In the genomic region with DNA sequence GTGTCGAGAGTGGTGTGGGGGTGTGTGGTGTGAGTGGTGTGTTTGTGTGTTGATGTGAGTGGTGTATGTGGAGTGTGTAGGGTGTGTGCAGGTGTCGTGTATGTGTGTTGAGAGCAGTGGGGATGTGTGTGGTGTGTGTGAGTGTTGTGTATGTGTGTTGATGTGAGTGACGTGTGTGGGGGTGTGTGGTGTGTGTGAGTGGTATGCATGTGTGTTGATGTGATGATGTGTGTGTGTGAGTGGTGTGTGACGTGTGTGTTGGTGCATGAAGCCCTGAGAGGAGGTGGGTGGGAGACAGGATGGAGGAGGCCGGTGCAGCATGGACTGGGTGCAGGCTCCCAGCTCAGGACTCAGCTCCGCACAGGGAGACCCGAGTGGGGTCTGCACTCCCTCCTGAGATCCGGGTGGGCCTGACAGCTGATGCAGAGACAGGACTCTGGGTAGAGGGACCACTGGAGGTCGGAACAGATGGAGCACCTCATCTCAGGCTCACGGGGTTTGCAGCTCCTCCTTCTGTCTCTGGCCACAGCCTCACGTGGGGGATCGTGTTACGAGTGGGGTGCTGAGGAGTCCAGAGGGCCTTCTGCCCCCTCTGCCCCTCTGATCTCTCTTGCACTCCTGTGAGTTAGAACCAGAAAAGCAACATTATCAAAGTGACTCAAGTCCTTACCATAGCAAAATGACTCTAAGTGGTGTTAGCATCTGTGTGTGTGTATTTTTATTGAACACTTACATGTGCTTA, we compare ENCODE assay signal across 1 cellular context.
TF ChIP-seq lines count a peak whose summit lies in the region.

No MANE protein-coding gene starts in this region.

TF ChIP-seq in H1, 55 proteins besides CTCF, POLR2A, EP300 and RAD21:
- TF ChIP-seq EGR1 (IDR thresholded peaks at IDR 0.05; ENCODE audit: borderline replicate concordance, low read depth, low read length), result no peak
- no peak for TF ChIP-seq HDAC2 (IDR thresholded peaks at IDR 0.05; ENCODE audit: borderline replicate concordance in 1 of 2, low read depth in 2 of 2, low read length in 2 of 2)
- TF ChIP-seq KDM5A (IDR thresholded peaks at IDR 0.05; ENCODE audit: low read length), result no peak
- no peak for TF ChIP-seq SP1 (IDR thresholded peaks at IDR 0.05; ENCODE audit: low read depth, low read length)
- TF ChIP-seq SUZ12 (IDR thresholded peaks at IDR 0.05; ENCODE audit: low read length), result no peak
- no peak for TF ChIP-seq SAP30 (IDR thresholded peaks at IDR 0.05; ENCODE audit: insufficient read depth, insufficient replicate concordance, low read length)
- no peak for TF ChIP-seq SP4 (IDR thresholded peaks at IDR 0.05; ENCODE audit: low read length)
- TF ChIP-seq GTF2F1 (IDR thresholded peaks at IDR 0.05; ENCODE audit: borderline replicate concordance, low read depth, low read length), result no peak
- no peak for TF ChIP-seq CHD2 (IDR thresholded peaks at IDR 0.05; ENCODE audit: low read length)
- TF ChIP-seq CBX8 (IDR thresholded peaks at IDR 0.05; ENCODE audit: borderline replicate concordance, low read depth, low read length), result no peak
- TF ChIP-seq SP2 (IDR thresholded peaks at IDR 0.05; ENCODE audit: low read length), result no peak
- TF ChIP-seq SRF (IDR thresholded peaks at IDR 0.05; ENCODE audit: low read depth, low read length), result no peak
- no peak for TF ChIP-seq EZH2 (IDR thresholded peaks at IDR 0.05; ENCODE audit: low read depth, low read length, severe bottlenecking)
- no peak for TF ChIP-seq KDM4A (IDR thresholded peaks at IDR 0.05; ENCODE audit: low read depth, low read length, severe bottlenecking)
